ENCODE assay signal across 1 cellular context in the genomic region with DNA sequence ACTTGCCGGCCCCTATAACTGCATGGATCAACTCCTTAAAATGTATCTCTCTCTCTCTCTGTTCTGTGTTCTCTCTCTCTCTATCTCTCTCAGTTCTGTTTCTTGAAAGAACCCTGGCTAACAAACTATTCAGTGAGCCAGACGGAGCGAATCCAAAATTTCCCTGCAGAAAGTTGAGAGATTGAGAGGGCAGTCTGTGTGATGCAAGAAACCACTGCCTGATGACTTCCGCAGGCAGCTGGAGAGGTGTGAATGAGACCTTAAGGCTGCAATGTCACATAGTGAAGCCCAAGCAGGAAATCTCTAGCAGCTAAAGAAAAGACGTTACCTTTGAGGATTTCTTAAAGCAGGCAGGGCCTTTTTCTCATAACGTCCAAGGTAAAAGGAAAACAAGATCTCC.
TF ChIP-seq lines count a peak whose summit lies in the region.

No MANE protein-coding gene starts in this region.

TF ChIP-seq in GM23338, 12 proteins besides CTCF, POLR2A, EP300 and RAD21 (continued from another document):
- TF ChIP-seq, protein P1, sequence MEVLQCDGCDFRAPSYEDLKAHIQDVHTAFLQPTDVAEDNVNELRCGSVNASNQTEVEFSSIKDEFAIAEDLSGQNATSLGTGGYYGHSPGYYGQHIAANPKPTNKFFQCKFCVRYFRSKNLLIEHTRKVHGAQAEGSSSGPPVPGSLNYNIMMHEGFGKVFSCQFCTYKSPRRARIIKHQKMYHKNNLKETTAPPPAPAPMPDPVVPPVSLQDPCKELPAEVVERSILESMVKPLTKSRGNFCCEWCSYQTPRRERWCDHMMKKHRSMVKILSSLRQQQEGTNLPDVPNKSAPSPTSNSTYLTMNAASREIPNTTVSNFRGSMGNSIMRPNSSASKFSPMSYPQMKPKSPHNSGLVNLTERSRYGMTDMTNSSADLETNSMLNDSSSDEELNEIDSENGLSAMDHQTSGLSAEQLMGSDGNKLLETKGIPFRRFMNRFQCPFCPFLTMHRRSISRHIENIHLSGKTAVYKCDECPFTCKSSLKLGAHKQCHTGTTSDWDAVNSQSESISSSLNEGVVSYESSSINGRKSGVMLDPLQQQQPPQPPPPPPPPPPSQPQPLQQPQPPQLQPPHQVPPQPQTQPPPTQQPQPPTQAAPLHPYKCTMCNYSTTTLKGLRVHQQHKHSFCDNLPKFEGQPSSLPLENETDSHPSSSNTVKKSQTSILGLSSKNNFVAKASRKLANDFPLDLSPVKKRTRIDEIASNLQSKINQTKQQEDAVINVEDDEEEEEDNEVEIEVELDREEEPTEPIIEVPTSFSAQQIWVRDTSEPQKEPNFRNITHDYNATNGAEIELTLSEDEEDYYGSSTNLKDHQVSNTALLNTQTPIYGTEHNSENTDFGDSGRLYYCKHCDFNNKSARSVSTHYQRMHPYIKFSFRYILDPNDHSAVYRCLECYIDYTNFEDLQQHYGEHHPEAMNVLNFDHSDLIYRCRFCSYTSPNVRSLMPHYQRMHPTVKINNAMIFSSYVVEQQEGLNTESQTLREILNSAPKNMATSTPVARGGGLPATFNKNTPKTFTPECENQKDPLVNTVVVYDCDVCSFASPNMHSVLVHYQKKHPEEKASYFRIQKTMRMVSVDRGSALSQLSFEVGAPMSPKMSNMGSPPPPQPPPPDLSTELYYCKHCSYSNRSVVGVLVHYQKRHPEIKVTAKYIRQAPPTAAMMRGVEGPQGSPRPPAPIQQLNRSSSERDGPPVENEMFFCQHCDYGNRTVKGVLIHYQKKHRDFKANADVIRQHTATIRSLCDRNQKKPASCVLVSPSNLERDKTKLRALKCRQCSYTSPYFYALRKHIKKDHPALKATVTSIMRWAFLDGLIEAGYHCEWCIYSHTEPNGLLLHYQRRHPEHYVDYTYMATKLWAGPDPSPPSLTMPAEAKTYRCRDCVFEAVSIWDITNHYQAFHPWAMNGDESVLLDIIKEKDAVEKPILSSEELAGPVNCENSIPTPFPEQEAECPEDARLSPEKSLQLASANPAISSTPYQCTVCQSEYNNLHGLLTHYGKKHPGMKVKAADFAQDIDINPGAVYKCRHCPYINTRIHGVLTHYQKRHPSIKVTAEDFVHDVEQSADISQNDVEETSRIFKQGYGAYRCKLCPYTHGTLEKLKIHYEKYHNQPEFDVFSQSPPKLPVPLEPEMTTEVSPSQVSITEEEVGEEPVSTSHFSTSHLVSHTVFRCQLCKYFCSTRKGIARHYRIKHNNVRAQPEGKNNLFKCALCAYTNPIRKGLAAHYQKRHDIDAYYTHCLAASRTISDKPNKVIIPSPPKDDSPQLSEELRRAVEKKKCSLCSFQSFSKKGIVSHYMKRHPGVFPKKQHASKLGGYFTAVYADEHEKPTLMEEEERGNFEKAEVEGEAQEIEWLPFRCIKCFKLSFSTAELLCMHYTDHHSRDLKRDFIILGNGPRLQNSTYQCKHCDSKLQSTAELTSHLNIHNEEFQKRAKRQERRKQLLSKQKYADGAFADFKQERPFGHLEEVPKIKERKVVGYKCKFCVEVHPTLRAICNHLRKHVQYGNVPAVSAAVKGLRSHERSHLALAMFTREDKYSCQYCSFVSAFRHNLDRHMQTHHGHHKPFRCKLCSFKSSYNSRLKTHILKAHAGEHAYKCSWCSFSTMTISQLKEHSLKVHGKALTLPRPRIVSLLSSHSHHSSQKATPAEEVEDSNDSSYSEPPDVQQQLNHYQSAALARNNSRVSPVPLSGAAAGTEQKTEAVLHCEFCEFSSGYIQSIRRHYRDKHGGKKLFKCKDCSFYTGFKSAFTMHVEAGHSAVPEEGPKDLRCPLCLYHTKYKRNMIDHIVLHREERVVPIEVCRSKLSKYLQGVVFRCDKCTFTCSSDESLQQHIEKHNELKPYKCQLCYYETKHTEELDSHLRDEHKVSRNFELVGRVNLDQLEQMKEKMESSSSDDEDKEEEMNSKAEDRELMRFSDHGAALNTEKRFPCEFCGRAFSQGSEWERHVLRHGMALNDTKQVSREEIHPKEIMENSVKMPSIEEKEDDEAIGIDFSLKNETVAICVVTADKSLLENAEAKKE (CRISPR knock-in tag; IDR thresholded peaks at IDR 0.05) = no peak
- no peak for TF ChIP-seq EZH2phosphoT487 (IDR thresholded peaks at IDR 0.05; ENCODE audit: unreplicated experiment)
- no peak for TF ChIP-seq ZNF331 (CRISPR knock-in tag; IDR thresholded peaks at IDR 0.05; ENCODE audit: low read depth)
- TF ChIP-seq STAT1 (IDR thresholded peaks at IDR 0.05; ENCODE audit: unreplicated experiment) = no peak
- TF ChIP-seq REST (IDR thresholded peaks at IDR 0.05; ENCODE audit: unreplicated experiment) = no peak
- no peak for TF ChIP-seq EZH2 (IDR thresholded peaks at IDR 0.05; ENCODE audit: low read depth, unreplicated experiment)
